In the genomic region with DNA sequence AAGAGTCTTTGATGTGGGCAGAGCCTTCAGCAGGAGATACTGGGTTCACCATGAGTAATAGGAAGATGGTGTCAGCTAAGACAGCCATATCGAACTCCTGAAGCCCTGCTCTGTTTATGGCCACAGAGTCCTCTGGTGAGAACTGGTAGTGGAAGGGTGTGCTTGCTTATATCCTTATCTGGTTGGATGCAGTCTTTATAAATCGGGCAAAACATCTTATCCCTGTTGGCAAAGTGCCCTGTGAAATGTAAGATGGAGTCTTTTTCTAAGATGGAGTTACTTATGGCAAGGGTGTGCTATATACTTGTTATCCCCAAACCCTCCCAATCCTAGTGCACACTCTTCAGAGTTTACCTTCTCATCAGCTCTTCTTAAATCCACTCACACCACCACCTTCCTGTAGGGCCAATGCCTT, we compare ENCODE assay signal across 1 cellular context.
TF ChIP-seq lines count a peak whose summit lies in the region.

No MANE protein-coding gene starts in this region.

TF ChIP-seq in K562, 482 proteins besides CTCF, POLR2A, EP300 and RAD21 (continued from another document and continues in another):
- peak; percentile 80; the same call in 1 of the 2 replicates for TF ChIP-seq RHOXF2B (CRISPR knock-in tag; conservative IDR thresholded peaks at IDR 0.05)
- no peak for TF ChIP-seq SMARCB1 (IDR thresholded peaks at IDR 0.05; ENCODE audit: insufficient read length, low read depth)
- TF ChIP-seq CCAR2 (IDR thresholded peaks at IDR 0.05; ENCODE audit: low read depth, low read length): no peak
- TF ChIP-seq NFE2 (IDR thresholded peaks at IDR 0.05; ENCODE audit: low read depth): no peak
- TF ChIP-seq TEAD4 (IDR thresholded peaks at IDR 0.05; ENCODE audit: low read length): peak; percentile 57
- no peak for TF ChIP-seq TEAD4 (CRISPR knock-in tag; IDR thresholded peaks at IDR 0.05; ENCODE audit: borderline replicate concordance)
- TF ChIP-seq ZNF217 (CRISPR knock-in tag; IDR thresholded peaks at IDR 0.05): no peak
- no peak for TF ChIP-seq ZNF407 (IDR thresholded peaks at IDR 0.05; ENCODE audit: low read depth)
- peak; percentile 62; the same call in 1 of the 2 replicates for TF ChIP-seq ZFP30 (CRISPR knock-in tag; IDR thresholded peaks at IDR 0.05; ENCODE audit: borderline replicate concordance)
- TF ChIP-seq OTX1 (CRISPR knock-in tag; IDR thresholded peaks at IDR 0.05): 0 out of 2 replicates have a peak, but pooled peaks have one; percentile 76
- no peak for TF ChIP-seq ZC3H4 (CRISPR knock-in tag; IDR thresholded peaks at IDR 0.05; ENCODE audit: borderline replicate concordance)
- TF ChIP-seq RB1 (IDR thresholded peaks at IDR 0.05; ENCODE audit: low read depth): no peak
- peak in 1 of 2 experiments; percentile 60; a peak in 1 of 4 replicates for TF ChIP-seq FOXA3 (CRISPR knock-in tag; conservative IDR thresholded peaks at IDR 0.05 in 1 of 2, IDR thresholded peaks at IDR 0.05 in 1 of 2)
- TF ChIP-seq, protein P1, sequence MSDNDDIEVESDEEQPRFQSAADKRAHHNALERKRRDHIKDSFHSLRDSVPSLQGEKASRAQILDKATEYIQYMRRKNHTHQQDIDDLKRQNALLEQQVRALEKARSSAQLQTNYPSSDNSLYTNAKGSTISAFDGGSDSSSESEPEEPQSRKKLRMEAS (CRISPR knock-in tag; IDR thresholded peaks at IDR 0.05): no peak
- peak; percentile 88 for TF ChIP-seq ZNF324 (CRISPR knock-in tag; IDR thresholded peaks at IDR 0.05)
- TF ChIP-seq POLR2AphosphoS5 (IDR thresholded peaks at IDR 0.05; ENCODE audit: control insufficient read depth, insufficient read depth, low read depth, low read length): peak; percentile 49; the same call in 1 of the 2 replicates
- no peak for TF ChIP-seq MLLT1 (IDR thresholded peaks at IDR 0.05)
- no peak for TF ChIP-seq ARNT (IDR thresholded peaks at IDR 0.05)
- peak; percentile 97 for TF ChIP-seq ZNF668 (CRISPR knock-in tag; IDR thresholded peaks at IDR 0.05)
- peak; percentile 60 for TF ChIP-seq VEZF1 (CRISPR knock-in tag; IDR thresholded peaks at IDR 0.05)
- TF ChIP-seq ZNF583 (CRISPR knock-in tag; IDR thresholded peaks at IDR 0.05): peak; percentile 98
- TF ChIP-seq TCFL5 (CRISPR knock-in tag; conservative IDR thresholded peaks at IDR 0.05): peak; percentile 95
- TF ChIP-seq ZSCAN32 (CRISPR knock-in tag; IDR thresholded peaks at IDR 0.05): peak; percentile 84
- no peak for TF ChIP-seq RNF2 (IDR thresholded peaks at IDR 0.05)
- TF ChIP-seq MTF1 (CRISPR knock-in tag; IDR thresholded peaks at IDR 0.05; ENCODE audit: borderline replicate concordance): peak; percentile 87
- no peak for TF ChIP-seq MBD2 (IDR thresholded peaks at IDR 0.05; ENCODE audit: borderline replicate concordance, low read depth)
- TF ChIP-seq SP2 (IDR thresholded peaks at IDR 0.05; ENCODE audit: extremely low read depth, low read depth, low read length, poor library complexity, severe bottlenecking): no peak
- TF ChIP-seq PTTG1 (tag; IDR thresholded peaks at IDR 0.05; ENCODE audit: low read depth): peak; percentile 97
- TF ChIP-seq WHSC1 (IDR thresholded peaks at IDR 0.05; ENCODE audit: low read length): no peak
- TF ChIP-seq ZZZ3 (IDR thresholded peaks at IDR 0.05): no peak
- peak; percentile 67; the same call in 1 of the 2 replicates for TF ChIP-seq PPARD (CRISPR knock-in tag; IDR thresholded peaks at IDR 0.05)
- no peak for TF ChIP-seq E2F4 (CRISPR knock-in tag; IDR thresholded peaks at IDR 0.05; ENCODE audit: low read depth)
- TF ChIP-seq ARID2 (IDR thresholded peaks at IDR 0.05): no peak
- TF ChIP-seq, protein P2, sequence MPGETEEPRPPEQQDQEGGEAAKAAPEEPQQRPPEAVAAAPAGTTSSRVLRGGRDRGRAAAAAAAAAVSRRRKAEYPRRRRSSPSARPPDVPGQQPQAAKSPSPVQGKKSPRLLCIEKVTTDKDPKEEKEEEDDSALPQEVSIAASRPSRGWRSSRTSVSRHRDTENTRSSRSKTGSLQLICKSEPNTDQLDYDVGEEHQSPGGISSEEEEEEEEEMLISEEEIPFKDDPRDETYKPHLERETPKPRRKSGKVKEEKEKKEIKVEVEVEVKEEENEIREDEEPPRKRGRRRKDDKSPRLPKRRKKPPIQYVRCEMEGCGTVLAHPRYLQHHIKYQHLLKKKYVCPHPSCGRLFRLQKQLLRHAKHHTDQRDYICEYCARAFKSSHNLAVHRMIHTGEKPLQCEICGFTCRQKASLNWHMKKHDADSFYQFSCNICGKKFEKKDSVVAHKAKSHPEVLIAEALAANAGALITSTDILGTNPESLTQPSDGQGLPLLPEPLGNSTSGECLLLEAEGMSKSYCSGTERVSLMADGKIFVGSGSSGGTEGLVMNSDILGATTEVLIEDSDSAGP (CRISPR knock-in tag; IDR thresholded peaks at IDR 0.05): no peak
- peak; percentile 96 for TF ChIP-seq TSHZ1 (CRISPR knock-in tag; IDR thresholded peaks at IDR 0.05)
- TF ChIP-seq ZNF76 (CRISPR knock-in tag; IDR thresholded peaks at IDR 0.05; ENCODE audit: borderline replicate concordance): peak; percentile 98
- TF ChIP-seq, protein P3, sequence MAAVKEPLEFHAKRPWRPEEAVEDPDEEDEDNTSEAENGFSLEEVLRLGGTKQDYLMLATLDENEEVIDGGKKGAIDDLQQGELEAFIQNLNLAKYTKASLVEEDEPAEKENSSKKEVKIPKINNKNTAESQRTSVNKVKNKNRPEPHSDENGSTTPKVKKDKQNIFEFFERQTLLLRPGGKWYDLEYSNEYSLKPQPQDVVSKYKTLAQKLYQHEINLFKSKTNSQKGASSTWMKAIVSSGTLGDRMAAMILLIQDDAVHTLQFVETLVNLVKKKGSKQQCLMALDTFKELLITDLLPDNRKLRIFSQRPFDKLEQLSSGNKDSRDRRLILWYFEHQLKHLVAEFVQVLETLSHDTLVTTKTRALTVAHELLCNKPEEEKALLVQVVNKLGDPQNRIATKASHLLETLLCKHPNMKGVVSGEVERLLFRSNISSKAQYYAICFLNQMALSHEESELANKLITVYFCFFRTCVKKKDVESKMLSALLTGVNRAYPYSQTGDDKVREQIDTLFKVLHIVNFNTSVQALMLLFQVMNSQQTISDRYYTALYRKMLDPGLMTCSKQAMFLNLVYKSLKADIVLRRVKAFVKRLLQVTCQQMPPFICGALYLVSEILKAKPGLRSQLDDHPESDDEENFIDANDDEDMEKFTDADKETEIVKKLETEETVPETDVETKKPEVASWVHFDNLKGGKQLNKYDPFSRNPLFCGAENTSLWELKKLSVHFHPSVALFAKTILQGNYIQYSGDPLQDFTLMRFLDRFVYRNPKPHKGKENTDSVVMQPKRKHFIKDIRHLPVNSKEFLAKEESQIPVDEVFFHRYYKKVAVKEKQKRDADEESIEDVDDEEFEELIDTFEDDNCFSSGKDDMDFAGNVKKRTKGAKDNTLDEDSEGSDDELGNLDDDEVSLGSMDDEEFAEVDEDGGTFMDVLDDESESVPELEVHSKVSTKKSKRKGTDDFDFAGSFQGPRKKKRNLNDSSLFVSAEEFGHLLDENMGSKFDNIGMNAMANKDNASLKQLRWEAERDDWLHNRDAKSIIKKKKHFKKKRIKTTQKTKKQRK (IDR thresholded peaks at IDR 0.05; ENCODE audit: borderline replicate concordance, low read depth, low read length): no peak
- TF ChIP-seq TARDBP (IDR thresholded peaks at IDR 0.05): no peak
- TF ChIP-seq ETV5 (CRISPR knock-in tag; IDR thresholded peaks at IDR 0.05; ENCODE audit: low read depth): no peak
